In the genomic region with DNA sequence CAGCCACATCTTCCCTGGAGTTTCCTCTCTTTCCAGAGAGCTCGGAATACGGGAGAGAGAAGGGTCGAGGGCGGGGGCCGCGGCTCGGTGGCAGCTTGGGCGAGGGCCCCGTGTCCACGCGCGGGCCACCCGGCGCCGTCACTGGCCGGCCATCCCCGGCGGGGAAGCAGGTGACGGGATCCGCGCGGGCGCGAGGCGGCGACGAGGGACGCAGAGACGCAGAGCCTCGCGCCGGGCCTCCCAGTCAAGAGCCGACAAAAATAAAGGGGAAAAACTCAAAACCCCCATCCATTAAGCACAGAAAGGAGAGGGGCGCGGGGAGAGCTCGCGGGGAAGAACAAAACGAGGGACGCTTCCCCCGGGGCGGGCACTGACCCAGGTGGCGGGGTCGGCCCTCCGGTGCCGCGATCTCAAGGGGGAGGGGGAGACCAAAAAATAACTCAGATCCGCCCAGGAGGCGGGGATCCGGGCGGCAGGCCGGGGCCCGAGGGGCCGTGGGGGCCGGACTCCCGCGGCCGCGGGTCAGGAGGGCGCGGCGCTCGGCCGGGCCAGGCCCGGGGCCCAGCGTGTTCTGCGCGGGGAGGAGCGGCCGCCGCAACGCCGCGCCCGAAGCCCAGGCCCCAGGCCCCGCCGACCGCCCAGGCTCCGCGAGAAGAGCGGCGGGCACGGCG, we compare ENCODE assay signal across 8 cellular contexts. TPM values are rescaled to one million over a fixed set of nuclear protein-coding genes. Genes with fewer than 3 reads are reported as not detected.
DNase-seq lines count a peak whose midpoint lies in the region; ATAC-seq and TF ChIP-seq lines count a peak whose summit lies in the region.

No MANE protein-coding gene starts in this region.

- H3K36me3 Mint-ChIP-seq in activated T-helper 1 cell treated with anti-CD3 and anti-CD28 coated beads, Interleukin-12 subunit alpha, Interleukin-12 subunit beta, Interleukin-2, Interleukin-4 antibody, amounts not matched to agents 30 ng/mL and 10 ng/mL and 1 ng/mL, durations not matched to agents 14 hours and 24 hours and 36 hours (ENCODE audit: low read depth) = peaks cover 16% of the 10 kb centered on the region
- peaks cover 5% of the 10 kb centered on the region for H3K36me3 Mint-ChIP-seq in neural crest cell (ENCODE audit: low read depth)

- intact Hi-C loops in activated T-helper 1 cell treated with anti-CD3 and anti-CD28 coated beads, Interleukin-12 subunit alpha, Interleukin-12 subunit beta, Interleukin-2, Interleukin-4 antibody, amounts not matched to agents 30 ng/mL and 10 ng/mL and 1 ng/mL, durations not matched to agents 14 hours and 24 hours and 36 hours (cut with micrococcal nuclease) = loop anchor here (1.0 to 5.0 kb wide), 8 partner anchors 38 to 428 kb away; partner anchors contain the start of genes CHMP3, IMMT, MRPL35 and REEP1
- intact Hi-C loops in testis (cut with DNase I; ENCODE audit: low total_unique reads) = no loop called here

- peak overlapping the region; percentile 95 for H3K27ac Mint-ChIP-seq in activated T-helper 1 cell treated with anti-CD3 and anti-CD28 coated beads, Interleukin-12 subunit alpha, Interleukin-12 subunit beta, Interleukin-2, Interleukin-4 antibody, amounts not matched to agents 30 ng/mL and 10 ng/mL and 1 ng/mL, durations not matched to agents 14 hours and 24 hours and 36 hours
- peak overlapping the region; percentile 92 for H3K27ac Mint-ChIP-seq in neural crest cell (ENCODE audit: unreplicated experiment)

- TF ChIP-seq POLR2A in testis (IDR thresholded peaks at IDR 0.05) = no peak

- H3K27ac ChIP-seq in testis = peak overlapping the region; percentile 96

- H3K4me3 ChIP-seq in NT2/D1 (ENCODE audit: insufficient read length, low read depth) (peak overlapping the region; percentile 74), fibroblast of the aortic adventitia (ENCODE audit: low read depth, low read length) (peak overlapping the region; percentile 76), testis (peak overlapping the region; percentile 83)

- peak overlapping the region; percentile 93 for H3K4me3 Mint-ChIP-seq in activated T-helper 1 cell treated with anti-CD3 and anti-CD28 coated beads, Interleukin-12 subunit alpha, Interleukin-12 subunit beta, Interleukin-2, Interleukin-4 antibody, amounts not matched to agents 30 ng/mL and 10 ng/mL and 1 ng/mL, durations not matched to agents 14 hours and 24 hours and 36 hours
- peak overlapping the region; percentile 93 for H3K4me3 Mint-ChIP-seq in neural crest cell

- H3K4me1 ChIP-seq in NT2/D1 (ENCODE audit: insufficient read depth, insufficient read length) (no peaks in the 10 kb centered on the region), testis (peaks cover 12% of the 10 kb centered on the region)

- H3K27me3 ChIP-seq in NT2/D1 (ENCODE audit: insufficient read depth, insufficient read length) (peaks cover 8% of the 10 kb centered on the region), testis (no peaks in the 10 kb centered on the region)

- ATAC-seq in HG02885 (IDR thresholded peaks at IDR 0.05; ENCODE audit: poor library complexity, unreplicated experiment) = peak; percentile 52

- TF ChIP-seq CTCF in fibroblast of the aortic adventitia (IDR thresholded peaks at IDR 0.05; ENCODE audit: insufficient read depth, low read length) (no peak), neural crest cell (conservative IDR thresholded peaks at IDR 0.05) (no peak), testis (IDR thresholded peaks at IDR 0.05) (no peak)

- DNase-seq in SIG-M5 treated with dmso at 0.1 percent for 504 hours (lab: John Stamatoyannopoulos, UW; ENCODE audit: unreplicated experiment) = peak; percentile 50
- no peak for DNase-seq in SIG-M5 (lab: John Stamatoyannopoulos, UW)
- DNase-seq in NT2/D1 (ENCODE audit: low read depth, low spot score) = no peak
- peak; percentile 51 for DNase-seq in activated T-helper 1 cell treated with anti-CD3 and anti-CD28 coated beads, Interleukin-12 subunit alpha, Interleukin-12 subunit beta, Interleukin-2, Interleukin-4 antibody, amounts not matched to agents 30 ng/mL and 10 ng/mL and 1 ng/mL, durations not matched to agents 14 hours and 24 hours and 36 hours (ENCODE audit: low spot score)
- no peak for DNase-seq in fibroblast of the aortic adventitia (ENCODE audit: low read depth)
- peak; percentile 43 for DNase-seq in neural crest cell (ENCODE audit: low read depth, low spot score)
- DNase-seq in testis = peak; percentile 44

- peak overlapping the region; percentile 82 for H3K9ac ChIP-seq in NT2/D1 (ENCODE audit: insufficient read length, low read depth)

- H3K9me3 ChIP-seq in NT2/D1 (ENCODE audit: insufficient read depth, low read length) (no peaks in the 10 kb centered on the region), testis (no peaks in the 10 kb centered on the region)

- peaks cover 16% of the 10 kb centered on the region for H3K27me3 Mint-ChIP-seq in activated T-helper 1 cell treated with anti-CD3 and anti-CD28 coated beads, Interleukin-12 subunit alpha, Interleukin-12 subunit beta, Interleukin-2, Interleukin-4 antibody, amounts not matched to agents 30 ng/mL and 10 ng/mL and 1 ng/mL, durations not matched to agents 14 hours and 24 hours and 36 hours (ENCODE audit: insufficient read depth)
- H3K27me3 Mint-ChIP-seq in neural crest cell (ENCODE audit: low read depth) = no peaks in the 10 kb centered on the region

- H3K36me3 ChIP-seq in NT2/D1 (ENCODE audit: insufficient read depth, insufficient read length, low read length) (peaks cover 10% of the 10 kb centered on the region), testis (ENCODE audit: low read depth, missing control alignments) (no peaks in the 10 kb centered on the region)

- WGBS in testis, 2 donors = 1% methylated on average over 40 to 73 of the region's 83 CpGs

- no peaks in the 10 kb centered on the region for H3K9me3 Mint-ChIP-seq in activated T-helper 1 cell treated with anti-CD3 and anti-CD28 coated beads, Interleukin-12 subunit alpha, Interleukin-12 subunit beta, Interleukin-2, Interleukin-4 antibody, amounts not matched to agents 30 ng/mL and 10 ng/mL and 1 ng/mL, durations not matched to agents 14 hours and 24 hours and 36 hours
- no peaks in the 10 kb centered on the region for H3K9me3 Mint-ChIP-seq in neural crest cell

- H3K4me1 Mint-ChIP-seq in activated T-helper 1 cell treated with anti-CD3 and anti-CD28 coated beads, Interleukin-12 subunit alpha, Interleukin-12 subunit beta, Interleukin-2, Interleukin-4 antibody, amounts not matched to agents 30 ng/mL and 10 ng/mL and 1 ng/mL, durations not matched to agents 14 hours and 24 hours and 36 hours (ENCODE audit: low read depth) = peaks cover 49% of the 10 kb centered on the region
- peaks cover 41% of the 10 kb centered on the region for H3K4me1 Mint-ChIP-seq in neural crest cell

RNA-seq across cellular contexts. Expression of gene RNF103, which starts 0.7 kb away (rescaled TPM):
- total RNA-seq in activated T-helper 1 cell treated with anti-CD3 and anti-CD28 coated beads, Interleukin-12 subunit alpha, Interleukin-12 subunit beta, Interleukin-2, Interleukin-4 antibody, amounts not matched to agents 30 ng/mL and 10 ng/mL and 1 ng/mL, durations not matched to agents 14 hours and 24 hours and 36 hours = 13.6 and 14.3 TPM in 2 replicates
- total RNA-seq in fibroblast of the aortic adventitia (ENCODE audit: low replicate concordance) (25.0 and 25.1 TPM in 2 replicates), neural crest cell (13.5 and 13.8 TPM in 2 replicates), testis (10 to 100 TPM; 48.2 to 59.7 TPM)
- polyA plus RNA-seq in testis (ENCODE audit: insufficient read depth, low read depth, low replicate concordance) = 53.7 TPM

RNA-seq across cellular contexts. Expression of gene CHMP3, which starts 59.8 kb away (rescaled TPM):
- total RNA-seq in activated T-helper 1 cell treated with anti-CD3 and anti-CD28 coated beads, Interleukin-12 subunit alpha, Interleukin-12 subunit beta, Interleukin-2, Interleukin-4 antibody, amounts not matched to agents 30 ng/mL and 10 ng/mL and 1 ng/mL, durations not matched to agents 14 hours and 24 hours and 36 hours = 27.7 and 27.9 TPM in 2 replicates
- total RNA-seq in fibroblast of the aortic adventitia (ENCODE audit: low replicate concordance) (87.5 and 202 TPM in 2 replicates), neural crest cell (83.7 and 88.3 TPM in 2 replicates), testis (10 to 100 TPM; 64.6 to 89.4 TPM)
- 163 TPM for polyA plus RNA-seq in testis (ENCODE audit: insufficient read depth, low read depth, low replicate concordance)

Comparison
In these comparisons a context has a peak if more than half of its experiments do, and no peak if none do; other contexts are left out.
1. DNase-seq: peak in SIG-M5 treated with dmso at 0.1 percent for 504 hours (single experiment), activated T-helper 1 cell treated with anti-CD3 and anti-CD28 coated beads, Interleukin-12 subunit alpha, Interleukin-12 subunit beta, Interleukin-2, Interleukin-4 antibody, amounts not matched to agents 30 ng/mL and 10 ng/mL and 1 ng/mL, durations not matched to agents 14 hours and 24 hours and 36 hours (single experiment), neural crest cell (single experiment) and testis (single experiment); none in SIG-M5 (single experiment), NT2/D1 (single experiment) and fibroblast of the aortic adventitia (single experiment).
2. Peak in every context shown above with its lines, with median percentiles within 50 percentile points of each other: H3K4me3 ChIP-seq.